ENCODE assay signal across 10 cellular contexts in genomic region chr19:48968179-48968661, GRCh38. TPM values are rescaled to one million over a fixed set of nuclear protein-coding genes. Genes with fewer than 3 reads are reported as not detected.
DNase-seq lines count a peak whose midpoint lies in the region; ATAC-seq, FAIRE-seq and TF ChIP-seq lines count a peak whose summit lies in the region.
"Had no signal": no experiment of that assay in that cellular context is flagged by ENCODE, and none has a peak within 500 bp of the region (broad histone marks: within the 10 kb centered on the region; RNA-seq: fewer than 3 reads in every experiment).

No MANE protein-coding gene starts in this region.

- TF ChIP-seq CTCF in A549 (IDR thresholded peaks at IDR 0.05) (no peak), GM23338 (conservative IDR thresholded peaks at IDR 0.05; ENCODE audit: low read depth in 2 of 2) (no peak), brain (conservative IDR thresholded peaks at IDR 0.05) (no peak)

- ATAC-seq in A549 (peak; percentile 7 to 14), GM23338 (no peak), GM19397 (IDR thresholded peaks at IDR 0.05; ENCODE audit: unreplicated experiment) (no peak)

- H2AFZ ChIP-seq in GM23338, result no peak overlapping the region

- H3K4me3 Mint-ChIP-seq in GM23338 (0 out of 3 replicates have a peak overlapping the region, but pooled peaks have one; percentile 95), brain (peak overlapping the region; percentile 54 to 100 (median 95))

- POLR2A ChIA-PET in A549 (lab: Yijun Ruan, JAX), result interaction anchor here (1.0 to 9.6 kb wide), 8 partner anchors 8 to 180 kb away, joined by 3 to 175 read pairs (median 8); partner anchors contain the start of genes BAX, DHDH, GYS1 and NUCB1

- H3K9me3 ChIP-seq in A549, result no peaks in the 10 kb centered on the region
- no peaks in the 10 kb centered on the region for H3K9me3 ChIP-seq in muscle layer of duodenum (ENCODE audit: control insufficient read depth in 1 of 2, low read length in 2 of 2)

- peaks cover 50% of the 10 kb centered on the region for H3F3A ChIP-seq in GM23338 (replicated peaks; ENCODE audit: low read depth)

- peaks cover 55% of the 10 kb centered on the region for H3K36me3 Mint-ChIP-seq in GM23338 (ENCODE audit: low read depth)
- peaks cover 62% of the 10 kb centered on the region for H3K36me3 Mint-ChIP-seq in brain

- FAIRE-seq in A549 (lab: Jason Lieb, UNC), result no peak
- no peak for FAIRE-seq in RCC 7860 (lab: Jason Lieb, UNC)

- WGBS in A549 (ENCODE audit: missing lambda C conversion rate), result 39% methylated on average over 4 of the region's 4 CpGs

- H3K4me1 Mint-ChIP-seq in GM23338 (peaks cover 30% of the 10 kb centered on the region), brain (peaks cover 47% of the 10 kb centered on the region)

- no peak for TF ChIP-seq EP300 in A549 (IDR thresholded peaks at IDR 0.05)

- CTCF ChIA-PET in A549 (lab: Yijun Ruan, JAX), result interaction anchor here (1.0 to 18.4 kb wide), 10 partner anchors 8 to 175 kb away, joined by 3 to 332 read pairs (median 10); partner anchors contain the start of genes BCAT2, GYS1, HSD17B14 and NUCB1

- H3K9me2 ChIP-seq in GM23338 (ENCODE audit: insufficient read depth), result no peaks in the 10 kb centered on the region

- H3K36me3 ChIP-seq in GM23338 (ENCODE audit: insufficient read depth) (peaks cover 13% of the 10 kb centered on the region), muscle layer of duodenum (ENCODE audit: control insufficient read depth in 1 of 2, insufficient read depth in 2 of 2, low read length in 2 of 2) (peaks cover 19 to 56% of the 10 kb centered on the region in 2 donors)

- no peak; the same call in 1 of the 2 replicates for TF ChIP-seq POLR2A in A549 (IDR thresholded peaks at IDR 0.05; ENCODE audit: low read length)

- H3K27ac ChIP-seq in A549, result peak overlapping the region; percentile 92 to 96; a peak in 5 of 6 replicates
- no peak overlapping the region for H3K27ac ChIP-seq in GM23338 (ENCODE audit: low read depth)
- peak overlapping the region; percentile 12 for H3K27ac ChIP-seq in muscle layer of duodenum (ENCODE audit: low read length)

- H3K9me3 Mint-ChIP-seq in GM23338, result peaks cover 15% of the 10 kb centered on the region
- peaks cover 0 to 7% (median 0%) of the 10 kb centered on the region in 5 experiments for H3K9me3 Mint-ChIP-seq in brain

- H4K20me1 ChIP-seq in GM23338 (replicated peaks; ENCODE audit: insufficient read depth), result peaks cover 11% of the 10 kb centered on the region

- H3K27me3 Mint-ChIP-seq in GM23338 (ENCODE audit: insufficient read depth, low read depth, poor library complexity) (peaks cover 50% of the 10 kb centered on the region), brain (peaks cover 17% of the 10 kb centered on the region)

- no peak overlapping the region; the same call in 2 of the 3 replicates for H3K4me3 ChIP-seq in A549
- no peak overlapping the region for H3K4me3 ChIP-seq in GM23338
- no peak overlapping the region for H3K4me3 ChIP-seq in muscle layer of duodenum (ENCODE audit: low read depth in 1 of 2, low read length in 2 of 2)

- H3K27me3 ChIP-seq in GM23338 (ENCODE audit: insufficient read depth) (no peaks in the 10 kb centered on the region), muscle layer of duodenum (ENCODE audit: low read depth, low read length) (no peaks in the 10 kb centered on the region)

- DNase-seq in A549 (ENCODE audit: low read depth in 1 of 2, low spot score in 1 of 2) (peak in 1 of 2 experiments; percentile 49), GM23338 (ENCODE audit: low spot score) (no peak), mesenteric fat pad (ENCODE audit: low spot score) (no peak), OCI-M2 (lab: John Stamatoyannopoulos, UW; ENCODE audit: unreplicated experiment) (no peak), RCC 7860 (ENCODE audit: low spot score) (no peak)
- DNase-seq: NCI-H1092, SIG-M5 had no signal

- peaks cover 24% of the 10 kb centered on the region for H3K79me2 ChIP-seq in GM23338 (replicated peaks; ENCODE audit: insufficient read depth)

- TF ChIP-seq RAD21 in A549 (conservative IDR thresholded peaks at IDR 0.05 in 1 of 2, IDR thresholded peaks at IDR 0.05 in 1 of 2), result peak in 1 of 2 experiments; percentile 4; a peak in 1 of 5 replicates

- H3K4me1 ChIP-seq in A549, result peaks cover 40% of the 10 kb centered on the region
- peaks cover 16% of the 10 kb centered on the region for H3K4me1 ChIP-seq in GM23338 (ENCODE audit: insufficient read depth)
- H3K4me1 ChIP-seq in muscle layer of duodenum (ENCODE audit: control insufficient read depth in 1 of 2, insufficient read depth in 2 of 2, low read length in 2 of 2), result peaks cover 13 to 52% of the 10 kb centered on the region in 2 donors

- no peak overlapping the region for H3K27ac Mint-ChIP-seq in GM23338
- H3K27ac Mint-ChIP-seq in brain, result peak overlapping the region; percentile 1 to 99 (median 54)

- peak overlapping the region; percentile 95 for H3K4me2 ChIP-seq in A549
- H3K4me2 ChIP-seq in GM23338, result no peak overlapping the region

TF ChIP-seq in A549, 52 proteins besides CTCF, POLR2A, EP300 and RAD21 (continues in another document):
- TF ChIP-seq HDAC2 (IDR thresholded peaks at IDR 0.05), result no peak
- no peak for TF ChIP-seq RCOR1 (IDR thresholded peaks at IDR 0.05; ENCODE audit: low read depth, low read length)
- no peak for TF ChIP-seq CEBPB (IDR thresholded peaks at IDR 0.05)

TF ChIP-seq in GM23338, 12 proteins besides CTCF, POLR2A, EP300 and RAD21 (continues in another document):
- TF ChIP-seq ZNF331 (CRISPR knock-in tag; IDR thresholded peaks at IDR 0.05; ENCODE audit: low read depth), result no peak
- no peak for TF ChIP-seq EZH2 (IDR thresholded peaks at IDR 0.05; ENCODE audit: low read depth, unreplicated experiment)
- TF ChIP-seq CREB1 (CRISPR knock-in tag; IDR thresholded peaks at IDR 0.05; ENCODE audit: low read depth), result no peak
- no peak for TF ChIP-seq EZH2phosphoT487 (IDR thresholded peaks at IDR 0.05; ENCODE audit: unreplicated experiment)
- no peak for TF ChIP-seq POLR2AphosphoS5 (IDR thresholded peaks at IDR 0.05; ENCODE audit: low read depth)

RNA-seq across cellular contexts. Expression of gene FTL, which starts 3.1 kb away (rescaled TPM):
- polyA plus RNA-seq in A549 (2011; rRNA removed), result 4,743 and 7,067 TPM in 2 replicates
- polyA plus RNA-seq in A549 (2012; cell fraction: cytosol; rRNA removed), result 10,619 and 11,714 TPM in 2 replicates
- polyA plus RNA-seq in A549 (2012; cell fraction: nucleus; rRNA removed), result 4,146 and 4,930 TPM in 2 replicates
- 12,141 to 13,930 TPM (median 13,921 TPM) in 3 replicates for polyA plus RNA-seq in A549 (2017; fragmentation: RNase III; extraction: RNeasy Plus Mini Kit Qiagen cat#74134 plus additional on column Dnase treatment)
- polyA minus RNA-seq in A549 (2011; rRNA and poly(A)+ RNA removed), result 3,763 and 4,254 TPM in 2 replicates
- 1,625 and 2,064 TPM in 2 replicates for total RNA-seq in GM23338 (2014; rRNA removed; shearing (Covaris generic))
- 5,278 and 5,436 TPM in 2 replicates for polyA plus RNA-seq in GM23338 (2016; fragmentation: Nextera tagmentation; extraction: Ambion mirVana)
- polyA plus RNA-seq in brain (ENCODE audit: insufficient read depth, low read depth, low replicate concordance), result 3,022 TPM
- total RNA-seq in mesenteric fat pad, result 9,334 TPM

RNA-seq across cellular contexts. Expression of gene BAX, which starts 13.5 kb away (rescaled TPM):
- polyA plus RNA-seq in A549 (2011; rRNA removed), result 120 and 134 TPM in 2 replicates
- 334 and 386 TPM in 2 replicates for polyA plus RNA-seq in A549 (2012; cell fraction: cytosol; rRNA removed)
- polyA plus RNA-seq in A549 (2012; cell fraction: nucleus; rRNA removed), result 294 and 323 TPM in 2 replicates
- 265 to 299 TPM (median 284 TPM) in 3 replicates for polyA plus RNA-seq in A549 (2017; fragmentation: RNase III; extraction: RNeasy Plus Mini Kit Qiagen cat#74134 plus additional on column Dnase treatment)
- 120 and 135 TPM in 2 replicates for polyA minus RNA-seq in A549 (2011; rRNA and poly(A)+ RNA removed)
- total RNA-seq in GM23338 (2014; rRNA removed; shearing (Covaris generic)), result 184 and 261 TPM in 2 replicates
- polyA plus RNA-seq in GM23338 (2016; fragmentation: Nextera tagmentation; extraction: Ambion mirVana), result 168 and 179 TPM in 2 replicates
- 141 TPM for polyA plus RNA-seq in brain (ENCODE audit: insufficient read depth, low read depth, low replicate concordance)
- 71.8 TPM for total RNA-seq in mesenteric fat pad

RNA-seq across cellular contexts. Expression of gene GYS1, which starts 24.9 kb away (rescaled TPM):
- polyA plus RNA-seq in A549 (2011; rRNA removed), result 10.3 and 16.4 TPM in 2 replicates
- 20.9 and 27.4 TPM in 2 replicates for polyA plus RNA-seq in A549 (2012; cell fraction: cytosol; rRNA removed)
- polyA plus RNA-seq in A549 (2012; cell fraction: nucleus; rRNA removed), result 56.7 and 57.3 TPM in 2 replicates
- 23.8 to 25.0 TPM (median 24.8 TPM) in 3 replicates for polyA plus RNA-seq in A549 (2017; fragmentation: RNase III; extraction: RNeasy Plus Mini Kit Qiagen cat#74134 plus additional on column Dnase treatment)
- 29.5 and 30.2 TPM in 2 replicates for polyA minus RNA-seq in A549 (2011; rRNA and poly(A)+ RNA removed)
- 23.1 and 28.9 TPM in 2 replicates for total RNA-seq in GM23338 (2014; rRNA removed; shearing (Covaris generic))
- polyA plus RNA-seq in GM23338 (2016; fragmentation: Nextera tagmentation; extraction: Ambion mirVana), result 15.9 and 19.9 TPM in 2 replicates
- 21.8 TPM for polyA plus RNA-seq in brain (ENCODE audit: insufficient read depth, low read depth, low replicate concordance)
- 82.0 TPM for total RNA-seq in mesenteric fat pad

RNA-seq across cellular contexts. Expression of gene RUVBL2, which starts 25.5 kb away (rescaled TPM):
- polyA plus RNA-seq in A549 (2011; rRNA removed), result 146 and 186 TPM in 2 replicates
- 517 and 543 TPM in 2 replicates for polyA plus RNA-seq in A549 (2012; cell fraction: cytosol; rRNA removed)
- 718 and 862 TPM in 2 replicates for polyA plus RNA-seq in A549 (2012; cell fraction: nucleus; rRNA removed)
- polyA plus RNA-seq in A549 (2017; fragmentation: RNase III; extraction: RNeasy Plus Mini Kit Qiagen cat#74134 plus additional on column Dnase treatment), result 213 to 274 TPM (median 225 TPM) in 3 replicates
- 231 and 334 TPM in 2 replicates for polyA minus RNA-seq in A549 (2011; rRNA and poly(A)+ RNA removed)
- 222 and 252 TPM in 2 replicates for total RNA-seq in GM23338 (2014; rRNA removed; shearing (Covaris generic))
- 194 and 196 TPM in 2 replicates for polyA plus RNA-seq in GM23338 (2016; fragmentation: Nextera tagmentation; extraction: Ambion mirVana)
- polyA plus RNA-seq in brain (ENCODE audit: insufficient read depth, low read depth, low replicate concordance), result 166 TPM
- total RNA-seq in mesenteric fat pad, result 40.0 TPM

RNA-seq across cellular contexts. Expression of gene DHDH, which starts 34.7 kb away (rescaled TPM):
- polyA plus RNA-seq in A549 (2011; rRNA removed), result 0.60 and 0.78 TPM in 2 replicates
- polyA plus RNA-seq in A549 (2012; cell fraction: cytosol; rRNA removed), result 0.90 and 1.1 TPM in 2 replicates
- polyA plus RNA-seq in A549 (2012; cell fraction: nucleus; rRNA removed), result 0.93 and 1.1 TPM in 2 replicates
- 1.1 to 1.2 TPM (median 1.2 TPM) in 3 replicates for polyA plus RNA-seq in A549 (2017; fragmentation: RNase III; extraction: RNeasy Plus Mini Kit Qiagen cat#74134 plus additional on column Dnase treatment)
- polyA minus RNA-seq in A549 (2011; rRNA and poly(A)+ RNA removed), result 0.29 TPM in 1 of 2 replicates, not detected in the other
- 0.69 and 0.78 TPM in 2 replicates for total RNA-seq in GM23338 (2014; rRNA removed; shearing (Covaris generic))
- polyA plus RNA-seq in GM23338 (2016; fragmentation: Nextera tagmentation; extraction: Ambion mirVana), result 4.7 and 8.4 TPM in 2 replicates
- 1.4 TPM for polyA plus RNA-seq in brain (ENCODE audit: insufficient read depth, low read depth, low replicate concordance)
- total RNA-seq in mesenteric fat pad, result 0.61 TPM

Comparison
In these comparisons a context has a peak if more than half of its experiments do, and no peak if none do; other contexts are left out.
1. ATAC-seq: peak in A549 (2 of 2); none in GM23338 (single experiment) and GM19397 (single experiment).